Comparison of ENCODE assay signal across 1 cellular context in genomic region chr14:94482132-94483070, GRCh38.
A peak's percentile ranks its signal among the peaks of the same experiment; 100 is the strongest.
TF ChIP-seq lines count a peak whose summit lies in the region.
"Not testable (repeated sequence)": the region's sequence is repeated elsewhere in the genome, so short reads cannot be mapped to it uniquely, and the experiment has no call there.

No MANE protein-coding gene starts in this region.

TF ChIP-seq in HepG2, 621 proteins besides CTCF, POLR2A, EP300 and RAD21 (continued from another document and continues in another):
- TF ChIP-seq ARID4A (CRISPR knock-in tag; IDR thresholded peaks at IDR 0.05; ENCODE audit: borderline replicate concordance), result peak; percentile 21; the same call in 1 of the 2 replicates
- TF ChIP-seq MEIS2 (CRISPR knock-in tag; IDR thresholded peaks at IDR 0.05), result 0 out of 2 replicates have a peak, but pooled peaks have one; percentile 4
- 0 out of 2 replicates have a peak, but pooled peaks have one; percentile 25 for TF ChIP-seq HOXD1 (CRISPR knock-in tag; IDR thresholded peaks at IDR 0.05)
- 0 out of 2 replicates have a peak, but pooled peaks have one; percentile 36 for TF ChIP-seq TCF7 (IDR thresholded peaks at IDR 0.05; ENCODE audit: low read depth)
- 0 out of 2 replicates have a peak, but pooled peaks have one; percentile 46 for TF ChIP-seq ZNF609 (CRISPR knock-in tag; IDR thresholded peaks at IDR 0.05; ENCODE audit: borderline replicate concordance)
- peak; percentile 57; the same call in 1 of the 2 replicates for TF ChIP-seq ZFP90 (CRISPR knock-in tag; IDR thresholded peaks at IDR 0.05; ENCODE audit: borderline replicate concordance)
- peak; percentile 17; the same call in 1 of the 2 replicates for TF ChIP-seq NR2C2 (CRISPR knock-in tag; IDR thresholded peaks at IDR 0.05; ENCODE audit: borderline replicate concordance)
- 0 out of 2 replicates have a peak, but pooled peaks have one; percentile 66 for TF ChIP-seq ZNF616 (CRISPR knock-in tag; IDR thresholded peaks at IDR 0.05; ENCODE audit: low read depth)
- not testable (repeated sequence) for TF ChIP-seq SOX6, NONO (IDR thresholded peaks at IDR 0.05)
- TF ChIP-seq SOX6 (CRISPR knock-in tag; IDR thresholded peaks at IDR 0.05), result peak; percentile 40; the same call in 1 of the 2 replicates
- TF ChIP-seq HNF4A (CRISPR knock-in tag; IDR thresholded peaks at IDR 0.05), result peak; percentile 47
- TF ChIP-seq YEATS4 (CRISPR knock-in tag; IDR thresholded peaks at IDR 0.05; ENCODE audit: borderline replicate concordance), result peak; percentile 44; the same call in 1 of the 2 replicates
- peak; percentile 50; the same call in 1 of the 2 replicates for TF ChIP-seq TMF1 (CRISPR knock-in tag; IDR thresholded peaks at IDR 0.05; ENCODE audit: low read depth)
- TF ChIP-seq TARDBP (CRISPR knock-in tag; IDR thresholded peaks at IDR 0.05), result 0 out of 2 replicates have a peak, but pooled peaks have one; percentile 13
- peak; percentile 52; the same call in 1 of the 2 replicates for TF ChIP-seq BCL6 (CRISPR knock-in tag; IDR thresholded peaks at IDR 0.05)
- TF ChIP-seq TFE3 (CRISPR knock-in tag; IDR thresholded peaks at IDR 0.05), result peak; percentile 93
- 0 out of 2 replicates have a peak, but pooled peaks have one; percentile 24 for TF ChIP-seq TOE1 (CRISPR knock-in tag; IDR thresholded peaks at IDR 0.05)
- TF ChIP-seq GATAD2A (CRISPR knock-in tag; IDR thresholded peaks at IDR 0.05), result peak; percentile 76
- peak; percentile 77; the same call in 1 of the 2 replicates for TF ChIP-seq SOX5 (CRISPR knock-in tag; IDR thresholded peaks at IDR 0.05; ENCODE audit: borderline replicate concordance)
- peak; percentile 33; the same call in 1 of the 2 replicates for TF ChIP-seq ZBTB43 (CRISPR knock-in tag; conservative IDR thresholded peaks at IDR 0.05)
- TF ChIP-seq RCOR2 (CRISPR knock-in tag; IDR thresholded peaks at IDR 0.05), result 0 out of 2 replicates have a peak, but pooled peaks have one; percentile 50
- TF ChIP-seq NONO (CRISPR knock-in tag; conservative IDR thresholded peaks at IDR 0.05), result peak; percentile 55; the same call in 1 of the 2 replicates
- TF ChIP-seq SALL1 (CRISPR knock-in tag; IDR thresholded peaks at IDR 0.05), result peak; percentile 45; the same call in 1 of the 2 replicates
- TF ChIP-seq, protein P1, sequence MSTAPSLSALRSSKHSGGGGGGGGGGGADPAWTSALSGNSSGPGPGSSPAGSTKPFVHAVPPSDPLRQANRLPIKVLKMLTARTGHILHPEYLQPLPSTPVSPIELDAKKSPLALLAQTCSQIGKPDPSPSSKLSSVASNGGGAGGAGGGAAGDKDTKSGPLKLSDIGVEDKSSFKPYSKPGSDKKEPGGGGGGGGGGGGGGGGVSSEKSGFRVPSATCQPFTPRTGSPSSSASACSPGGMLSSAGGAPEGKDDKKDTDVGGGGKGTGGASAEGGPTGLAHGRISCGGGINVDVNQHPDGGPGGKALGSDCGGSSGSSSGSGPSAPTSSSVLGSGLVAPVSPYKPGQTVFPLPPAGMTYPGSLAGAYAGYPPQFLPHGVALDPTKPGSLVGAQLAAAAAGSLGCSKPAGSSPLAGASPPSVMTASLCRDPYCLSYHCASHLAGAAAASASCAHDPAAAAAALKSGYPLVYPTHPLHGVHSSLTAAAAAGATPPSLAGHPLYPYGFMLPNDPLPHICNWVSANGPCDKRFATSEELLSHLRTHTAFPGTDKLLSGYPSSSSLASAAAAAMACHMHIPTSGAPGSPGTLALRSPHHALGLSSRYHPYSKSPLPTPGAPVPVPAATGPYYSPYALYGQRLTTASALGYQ (CRISPR knock-in tag; IDR thresholded peaks at IDR 0.05), result 0 out of 2 replicates have a peak, but pooled peaks have one; percentile 64
- TF ChIP-seq TFAP4 (IDR thresholded peaks at IDR 0.05; ENCODE audit: borderline replicate concordance, low read depth), result peak; percentile 27; the same call in 1 of the 2 replicates
- TF ChIP-seq MED8 (CRISPR knock-in tag; IDR thresholded peaks at IDR 0.05; ENCODE audit: insufficient replicate concordance), result peak; percentile 75
- TF ChIP-seq BRD4 (CRISPR knock-in tag; IDR thresholded peaks at IDR 0.05), result peak; percentile 83; the same call in 1 of the 2 replicates
- TF ChIP-seq, protein P2, sequence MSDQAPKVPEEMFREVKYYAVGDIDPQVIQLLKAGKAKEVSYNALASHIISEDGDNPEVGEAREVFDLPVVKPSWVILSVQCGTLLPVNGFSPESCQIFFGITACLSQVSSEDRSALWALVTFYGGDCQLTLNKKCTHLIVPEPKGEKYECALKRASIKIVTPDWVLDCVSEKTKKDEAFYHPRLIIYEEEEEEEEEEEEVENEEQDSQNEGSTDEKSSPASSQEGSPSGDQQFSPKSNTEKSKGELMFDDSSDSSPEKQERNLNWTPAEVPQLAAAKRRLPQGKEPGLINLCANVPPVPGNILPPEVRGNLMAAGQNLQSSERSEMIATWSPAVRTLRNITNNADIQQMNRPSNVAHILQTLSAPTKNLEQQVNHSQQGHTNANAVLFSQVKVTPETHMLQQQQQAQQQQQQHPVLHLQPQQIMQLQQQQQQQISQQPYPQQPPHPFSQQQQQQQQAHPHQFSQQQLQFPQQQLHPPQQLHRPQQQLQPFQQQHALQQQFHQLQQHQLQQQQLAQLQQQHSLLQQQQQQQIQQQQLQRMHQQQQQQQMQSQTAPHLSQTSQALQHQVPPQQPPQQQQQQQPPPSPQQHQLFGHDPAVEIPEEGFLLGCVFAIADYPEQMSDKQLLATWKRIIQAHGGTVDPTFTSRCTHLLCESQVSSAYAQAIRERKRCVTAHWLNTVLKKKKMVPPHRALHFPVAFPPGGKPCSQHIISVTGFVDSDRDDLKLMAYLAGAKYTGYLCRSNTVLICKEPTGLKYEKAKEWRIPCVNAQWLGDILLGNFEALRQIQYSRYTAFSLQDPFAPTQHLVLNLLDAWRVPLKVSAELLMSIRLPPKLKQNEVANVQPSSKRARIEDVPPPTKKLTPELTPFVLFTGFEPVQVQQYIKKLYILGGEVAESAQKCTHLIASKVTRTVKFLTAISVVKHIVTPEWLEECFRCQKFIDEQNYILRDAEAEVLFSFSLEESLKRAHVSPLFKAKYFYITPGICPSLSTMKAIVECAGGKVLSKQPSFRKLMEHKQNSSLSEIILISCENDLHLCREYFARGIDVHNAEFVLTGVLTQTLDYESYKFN (CRISPR knock-in tag; conservative IDR thresholded peaks at IDR 0.05), result peak; percentile 72
- TF ChIP-seq ZNF331 (CRISPR knock-in tag; IDR thresholded peaks at IDR 0.05), result peak; percentile 29; the same call in 1 of the 2 replicates
- TF ChIP-seq RXRA (CRISPR knock-in tag; IDR thresholded peaks at IDR 0.05), result peak; percentile 48; the same call in 1 of the 2 replicates
- TF ChIP-seq MEIS1 (CRISPR knock-in tag; IDR thresholded peaks at IDR 0.05; ENCODE audit: borderline replicate concordance), result 0 out of 2 replicates have a peak, but pooled peaks have one; percentile 35
- peak in 1 of 2 experiments; percentile 61; a peak in 1 of 4 replicates for TF ChIP-seq KLF16 (CRISPR knock-in tag; IDR thresholded peaks at IDR 0.05)
- peak; percentile 55; the same call in 1 of the 2 replicates for TF ChIP-seq FOXO1 (CRISPR knock-in tag; IDR thresholded peaks at IDR 0.05)
- TF ChIP-seq, protein P3, sequence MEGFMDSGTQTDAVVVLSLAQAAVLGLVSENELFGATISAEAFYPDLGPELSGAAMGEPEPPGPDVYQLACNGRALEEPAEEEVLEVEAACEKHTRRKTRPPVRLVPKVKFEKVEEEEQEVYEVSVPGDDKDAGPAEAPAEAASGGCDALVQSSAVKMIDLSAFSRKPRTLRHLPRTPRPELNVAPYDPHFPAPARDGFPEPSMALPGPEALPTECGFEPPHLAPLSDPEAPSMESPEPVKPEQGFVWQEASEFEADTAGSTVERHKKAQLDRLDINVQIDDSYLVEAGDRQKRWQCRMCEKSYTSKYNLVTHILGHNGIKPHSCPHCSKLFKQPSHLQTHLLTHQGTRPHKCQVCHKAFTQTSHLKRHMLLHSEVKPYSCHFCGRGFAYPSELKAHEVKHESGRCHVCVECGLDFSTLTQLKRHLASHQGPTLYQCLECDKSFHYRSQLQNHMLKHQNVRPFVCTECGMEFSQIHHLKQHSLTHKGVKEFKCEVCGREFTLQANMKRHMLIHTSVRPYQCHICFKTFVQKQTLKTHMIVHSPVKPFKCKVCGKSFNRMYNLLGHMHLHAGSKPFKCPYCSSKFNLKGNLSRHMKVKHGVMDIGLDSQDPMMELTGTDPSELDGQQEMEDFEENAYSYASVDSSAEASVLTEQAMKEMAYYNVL (CRISPR knock-in tag; IDR thresholded peaks at IDR 0.05; ENCODE audit: borderline replicate concordance), result peak; percentile 83; the same call in 1 of the 2 replicates
- TF ChIP-seq IRF2 (CRISPR knock-in tag; IDR thresholded peaks at IDR 0.05), result peak; percentile 17; the same call in 1 of the 2 replicates
